9 cellular contexts compared by ENCODE assay signal in the genomic region with DNA sequence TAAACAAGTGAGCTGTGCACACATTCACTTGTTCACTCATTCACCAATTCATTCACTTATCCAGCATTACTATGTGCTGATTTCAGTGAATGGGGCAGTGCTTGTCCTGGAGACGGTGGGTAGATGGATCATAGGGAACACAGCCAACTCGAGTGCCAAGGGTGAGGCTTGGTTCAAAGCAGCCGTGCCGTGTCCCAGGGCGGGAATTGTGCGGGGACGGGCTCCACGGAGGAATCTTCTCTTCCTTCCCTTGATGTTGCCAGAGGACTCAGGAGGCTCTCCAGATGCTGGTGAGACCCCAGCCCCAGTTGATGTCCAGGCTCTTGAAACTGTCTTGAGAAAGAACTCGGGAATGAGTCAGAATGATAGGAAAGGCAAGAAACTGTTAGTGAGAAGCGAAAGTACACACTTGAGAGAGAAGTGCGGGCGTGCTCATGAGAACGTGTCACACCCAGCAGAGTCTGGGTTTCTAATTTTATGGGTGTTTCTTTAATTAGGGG. TPM values are rescaled to one million over a fixed set of nuclear protein-coding genes. Genes with fewer than 3 reads are reported as not detected.
DNase-seq lines count a peak whose midpoint lies in the region; ATAC-seq and TF ChIP-seq lines count a peak whose summit lies in the region.
"Had no signal": no experiment of that assay in that cellular context is flagged by ENCODE, and none has a peak within 500 bp of the region (broad histone marks: within the 10 kb centered on the region; RNA-seq: fewer than 3 reads in every experiment).

No MANE protein-coding gene starts in this region.

- WGBS in SK-N-SH (ENCODE audit: low lambda C conversion rate): 83% methylated on average over 13 of the region's 13 CpGs

- H3K9ac ChIP-seq in SK-N-SH: no peak overlapping the region

- intact Hi-C loops in A673 (cut with micrococcal nuclease; ENCODE audit: unreplicated experiment): no loop called here

- peak overlapping the region; percentile 50 for H3K4me2 ChIP-seq in DOHH2 (ENCODE audit: low read length)
- H3K4me2 ChIP-seq in SK-N-SH: no peak overlapping the region

- CTCF ChIA-PET in A673 (lab: Charles Lee) (no interaction called here), SK-N-SH (lab: Yijun Ruan, JAX) (interaction anchor here (0.6 to 1.5 kb wide), 4 partner anchors 35 to 447 kb away, joined by 3 to 7 read pairs (median 3); no protein-coding TSS in a partner anchor)

- H3F3A ChIP-seq in DOHH2 (ENCODE audit: control insufficient read depth, insufficient read depth): no peaks in the 10 kb centered on the region
- no peaks in the 10 kb centered on the region for H3F3A ChIP-seq in SK-N-SH (replicated peaks; ENCODE audit: insufficient read depth)

- H3K36me3 ChIP-seq in DOHH2 (ENCODE audit: control insufficient read depth, low read length) (no peaks in the 10 kb centered on the region), A673 (ENCODE audit: insufficient read depth, low read length, poor library complexity, severe bottlenecking) (no peaks in the 10 kb centered on the region), SK-N-SH (replicated peaks in 1 of 2; ENCODE audit: control insufficient read depth in 1 of 2, insufficient read depth in 2 of 2, low read length in 1 of 2) (no peaks in the 10 kb centered on the region)

- no peaks in the 10 kb centered on the region for H3K27me3 ChIP-seq in DOHH2 (ENCODE audit: control insufficient read depth, low read length)
- H3K27me3 ChIP-seq in A673 (replicated peaks; ENCODE audit: insufficient read depth, low read depth, low read length, poor library complexity): no peaks in the 10 kb centered on the region
- H3K27me3 ChIP-seq in SK-N-SH (ENCODE audit: insufficient read depth): no peaks in the 10 kb centered on the region; the same call in 1 of the 2 replicates

- no peak for TF ChIP-seq RAD21 in SK-N-SH (IDR thresholded peaks at IDR 0.05; ENCODE audit: low read length)

- DNase-seq in epidermal melanocyte (ENCODE audit: insufficient read length, low spot score): peak; percentile 11
- no peak for DNase-seq in foreskin melanocyte
- DNase-seq in A673 (ENCODE audit: low spot score): no peak
- DNase-seq in SK-N-SH: no peak
- DNase-seq in NK-92 (lab: John Stamatoyannopoulos, UW; ENCODE audit: unreplicated experiment): no peak
- DNase-seq: DMS53 had no signal

- H3K9me2 ChIP-seq in DOHH2 (replicated peaks; ENCODE audit: control insufficient read depth, low read length) (no peaks in the 10 kb centered on the region), SK-N-SH (no peaks in the 10 kb centered on the region)

- H3K4me1 ChIP-seq in DOHH2 (ENCODE audit: control insufficient read depth, low read length): peaks cover 46% of the 10 kb centered on the region
- no peaks in the 10 kb centered on the region for H3K4me1 ChIP-seq in A673 (ENCODE audit: insufficient read depth, low read length, poor library complexity, severe bottlenecking)
- peaks cover 0 to 26% of the 10 kb centered on the region in 2 experiments; a peak in 2 of 4 replicates for H3K4me1 ChIP-seq in SK-N-SH (ENCODE audit: control insufficient read depth in 1 of 2, insufficient read depth in 2 of 2, low read depth in 1 of 2, low read length in 1 of 2)

- H3K27ac ChIP-seq in DOHH2 (ENCODE audit: low read depth, low read length) (no peak overlapping the region), A673 (ENCODE audit: low read depth, low read length, poor library complexity, severe bottlenecking) (no peak overlapping the region), SK-N-SH (ENCODE audit: low read depth in 2 of 2, low read length in 1 of 2) (no peak overlapping the region)

- ATAC-seq in GM19452 (IDR thresholded peaks at IDR 0.05; ENCODE audit: unreplicated experiment) (peak; percentile 48), HG03108 (IDR thresholded peaks at IDR 0.05; ENCODE audit: unreplicated experiment) (peak; percentile 36)

- BruUV-seq in A673 (replicated peaks; lab: Mats Ljungman, UMichigan): no TSS peak

- H3K4me3 ChIP-seq in DOHH2 (ENCODE audit: low read length) (peak overlapping the region; percentile 37), A673 (ENCODE audit: low read depth, low read length, poor library complexity, severe bottlenecking) (no peak overlapping the region), SK-N-SH (ENCODE audit: low read depth in 2 of 2, low read length in 1 of 2) (no peak overlapping the region)

- H3K9me3 ChIP-seq in DOHH2 (ENCODE audit: control insufficient read depth, insufficient read depth, low read length): no peaks in the 10 kb centered on the region
- H3K9me3 ChIP-seq in A673 (ENCODE audit: low read depth, low read length, poor library complexity, severe bottlenecking): no peaks in the 10 kb centered on the region
- H3K9me3 ChIP-seq in SK-N-SH: no peaks in the 10 kb centered on the region

- H3K79me2 ChIP-seq in DOHH2 (ENCODE audit: control insufficient read depth, low read length) (no peaks in the 10 kb centered on the region), SK-N-SH (ENCODE audit: insufficient read depth) (no peaks in the 10 kb centered on the region)

- TF ChIP-seq CTCF in DOHH2 (IDR thresholded peaks at IDR 0.05; ENCODE audit: low read depth, low read length, poor library complexity, severe bottlenecking): no peak
- no peak for TF ChIP-seq CTCF in A673 (conservative IDR thresholded peaks at IDR 0.05; ENCODE audit: low read depth, low read length)
- TF ChIP-seq CTCF in SK-N-SH (IDR thresholded peaks at IDR 0.05): no peak

- H4K20me1 ChIP-seq in DOHH2 (ENCODE audit: control insufficient read depth, insufficient read depth, low read depth, low read length) (no peaks in the 10 kb centered on the region), SK-N-SH (ENCODE audit: insufficient read depth) (no peaks in the 10 kb centered on the region)

- POLR2A ChIA-PET in A673 (lab: Charles Lee; ENCODE audit: low non-redundant PET): no interaction called here
- POLR2A ChIA-PET in SK-N-SH (lab: Yijun Ruan, JAX): no interaction called here

- no peak for TF ChIP-seq EP300 in SK-N-SH (IDR thresholded peaks at IDR 0.05; ENCODE audit: borderline replicate concordance in 1 of 2, low read depth in 1 of 2, low read length in 1 of 2)

- no peak overlapping the region for H2AFZ ChIP-seq in SK-N-SH (ENCODE audit: low read depth)

TF ChIP-seq in SK-N-SH, 30 proteins besides CTCF, POLR2A, EP300 and RAD21:
- no peak for TF ChIP-seq RFX5 (IDR thresholded peaks at IDR 0.05; ENCODE audit: low read length)
- TF ChIP-seq GABPA (IDR thresholded peaks at IDR 0.05; ENCODE audit: low read depth): no peak
- TF ChIP-seq RXRA (IDR thresholded peaks at IDR 0.05; ENCODE audit: borderline replicate concordance, low read depth): no peak
- TF ChIP-seq, protein P1, sequence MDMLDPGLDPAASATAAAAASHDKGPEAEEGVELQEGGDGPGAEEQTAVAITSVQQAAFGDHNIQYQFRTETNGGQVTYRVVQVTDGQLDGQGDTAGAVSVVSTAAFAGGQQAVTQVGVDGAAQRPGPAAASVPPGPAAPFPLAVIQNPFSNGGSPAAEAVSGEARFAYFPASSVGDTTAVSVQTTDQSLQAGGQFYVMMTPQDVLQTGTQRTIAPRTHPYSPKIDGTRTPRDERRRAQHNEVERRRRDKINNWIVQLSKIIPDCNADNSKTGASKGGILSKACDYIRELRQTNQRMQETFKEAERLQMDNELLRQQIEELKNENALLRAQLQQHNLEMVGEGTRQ (IDR thresholded peaks at IDR 0.05; ENCODE audit: borderline replicate concordance, low read depth, low read length): no peak
- TF ChIP-seq MEF2A (IDR thresholded peaks at IDR 0.05; ENCODE audit: borderline replicate concordance, low read depth): no peak
- TF ChIP-seq REST (IDR thresholded peaks at IDR 0.05; ENCODE audit: low read depth, low read length): no peak
- no peak for TF ChIP-seq FOSL2 (IDR thresholded peaks at IDR 0.05; ENCODE audit: borderline replicate concordance, low read depth)
- TF ChIP-seq SIN3A (IDR thresholded peaks at IDR 0.05; ENCODE audit: borderline replicate concordance, low read depth, low read length): no peak
- TF ChIP-seq RCOR1 (IDR thresholded peaks at IDR 0.05; ENCODE audit: low read length): no peak
- TF ChIP-seq TCF12 (IDR thresholded peaks at IDR 0.05): no peak
TF ChIP-seq in SK-N-SH: peak in this region for 0.

RNA-seq across cellular contexts. Expression of gene SH2D4B, which starts 3.0 kb away (rescaled TPM):
- total RNA-seq in A673 (2021): 0.07 and 0.19 TPM in 2 replicates
- not detected in 2 replicates for polyA plus RNA-seq in SK-N-SH (2012; rRNA removed)
- polyA plus RNA-seq in SK-N-SH (2012; cell fraction: cytosol; rRNA removed): not detected in 2 replicates
- not detected in 2 replicates for polyA plus RNA-seq in SK-N-SH (2012; cell fraction: nucleus; rRNA removed)
